8 cellular contexts compared by ENCODE assay signal in genomic region chr12:127083028-127083949, GRCh38.
A peak's percentile ranks its signal among the peaks of the same experiment; 100 is the strongest.
DNase-seq lines count a peak whose midpoint lies in the region; ATAC-seq and TF ChIP-seq lines count a peak whose summit lies in the region.

No MANE protein-coding gene starts in this region.

- intact Hi-C loops in heart right ventricle (cut with DNase I), result no loop called here

- H3K36me3 Mint-ChIP-seq in activated naive CD8-positive, alpha-beta T cell treated with anti-CD3 and anti-CD28 coated beads for 36 hours, result no peaks in the 10 kb centered on the region

- WGBS in heart right ventricle, 2 donors, result 23 to 30% methylated on average over 6 of the region's 6 CpGs

- H3K27ac Mint-ChIP-seq in activated naive CD8-positive, alpha-beta T cell treated with anti-CD3 and anti-CD28 coated beads for 36 hours, result peak overlapping the region; percentile 47

- H3K27ac ChIP-seq in heart right ventricle, result peak overlapping the region in 4 of 10 donors; percentile 7 to 61 (median 38)

- H3K4me3 ChIP-seq in heart right ventricle (peak overlapping the region in 9 of 10 donors; percentile 19 to 62 (median 46)), retinal pigment epithelial cell (ENCODE audit: low read length) (peak overlapping the region; percentile 41)

- H3K36me3 ChIP-seq in heart right ventricle, result no peaks in the 10 kb centered on the region

- H3K4me1 Mint-ChIP-seq in activated naive CD8-positive, alpha-beta T cell treated with anti-CD3 and anti-CD28 coated beads for 36 hours, result peaks cover 9% of the 10 kb centered on the region

- peaks cover 0 to 3% (median 0%) of the 10 kb centered on the region in 11 donors for H3K9me3 ChIP-seq in heart right ventricle

- DNase-seq in DMS153 treated with DMSO at 0.1 percent for 48 hours (lab: John Stamatoyannopoulos, UW; ENCODE audit: unreplicated experiment) (peak; percentile 84), NCI-H2227 treated with DMSO at 0.1 percent for 48 hours (lab: John Stamatoyannopoulos, UW) (peak; percentile 89), heart right ventricle (peak in 1 of 2 donors; percentile 14), retinal pigment epithelial cell (ENCODE audit: low read depth) (no peak)
- peak; percentile 2 for DNase-seq in activated naive CD8-positive, alpha-beta T cell treated with anti-CD3 and anti-CD28 coated beads for 36 hours
- DNase-seq in activated CD8-positive, alpha-beta memory T cell treated with anti-CD3 and anti-CD28 coated beads, Interleukin-2, amount 50 U/mL, for 48 hours, result no peak

- peaks cover 0 to 23% (median 9%) of the 10 kb centered on the region in 9 donors for H3K4me1 ChIP-seq in heart right ventricle

- ATAC-seq in GM19372 (IDR thresholded peaks at IDR 0.05; ENCODE audit: low read depth, unreplicated experiment), result peak; percentile 90
- ATAC-seq in HG03354 (IDR thresholded peaks at IDR 0.05; ENCODE audit: poor library complexity, severe bottlenecking, unreplicated experiment), result peak; percentile 100
- ATAC-seq in heart right ventricle, result peak in 7 of 8 donors; percentile 65 to 84 (median 75)

- H3K4me3 Mint-ChIP-seq in activated naive CD8-positive, alpha-beta T cell treated with anti-CD3 and anti-CD28 coated beads for 36 hours, result peak overlapping the region; percentile 44

- no peaks in the 10 kb centered on the region for H3K9me3 Mint-ChIP-seq in activated naive CD8-positive, alpha-beta T cell treated with anti-CD3 and anti-CD28 coated beads for 36 hours

- no peak for TF ChIP-seq CTCF in heart right ventricle (IDR thresholded peaks at IDR 0.05)
- no peak for TF ChIP-seq CTCF in retinal pigment epithelial cell (conservative IDR thresholded peaks at IDR 0.05; ENCODE audit: low read depth, low read length)

- H3K27me3 Mint-ChIP-seq in activated naive CD8-positive, alpha-beta T cell treated with anti-CD3 and anti-CD28 coated beads for 36 hours, result no peaks in the 10 kb centered on the region

- peaks cover 0 to 3% (median 0%) of the 10 kb centered on the region in 7 donors for H3K27me3 ChIP-seq in heart right ventricle

Comparison
In these comparisons a context has a peak if more than half of its experiments do, and no peak if none do; other contexts are left out.
1. DNase-seq: peak in DMS153 treated with DMSO at 0.1 percent for 48 hours (single experiment), NCI-H2227 treated with DMSO at 0.1 percent for 48 hours (single experiment) and activated naive CD8-positive, alpha-beta T cell treated with anti-CD3 and anti-CD28 coated beads for 36 hours (single experiment); none in retinal pigment epithelial cell (single experiment) and activated CD8-positive, alpha-beta memory T cell treated with anti-CD3 and anti-CD28 coated beads, Interleukin-2, amount 50 U/mL, for 48 hours (single experiment).
2. Peak in every context shown above with its lines, with median percentiles within 50 percentile points of each other: ATAC-seq.